ENCODE assay signal across 10 cellular contexts in the genomic region with DNA sequence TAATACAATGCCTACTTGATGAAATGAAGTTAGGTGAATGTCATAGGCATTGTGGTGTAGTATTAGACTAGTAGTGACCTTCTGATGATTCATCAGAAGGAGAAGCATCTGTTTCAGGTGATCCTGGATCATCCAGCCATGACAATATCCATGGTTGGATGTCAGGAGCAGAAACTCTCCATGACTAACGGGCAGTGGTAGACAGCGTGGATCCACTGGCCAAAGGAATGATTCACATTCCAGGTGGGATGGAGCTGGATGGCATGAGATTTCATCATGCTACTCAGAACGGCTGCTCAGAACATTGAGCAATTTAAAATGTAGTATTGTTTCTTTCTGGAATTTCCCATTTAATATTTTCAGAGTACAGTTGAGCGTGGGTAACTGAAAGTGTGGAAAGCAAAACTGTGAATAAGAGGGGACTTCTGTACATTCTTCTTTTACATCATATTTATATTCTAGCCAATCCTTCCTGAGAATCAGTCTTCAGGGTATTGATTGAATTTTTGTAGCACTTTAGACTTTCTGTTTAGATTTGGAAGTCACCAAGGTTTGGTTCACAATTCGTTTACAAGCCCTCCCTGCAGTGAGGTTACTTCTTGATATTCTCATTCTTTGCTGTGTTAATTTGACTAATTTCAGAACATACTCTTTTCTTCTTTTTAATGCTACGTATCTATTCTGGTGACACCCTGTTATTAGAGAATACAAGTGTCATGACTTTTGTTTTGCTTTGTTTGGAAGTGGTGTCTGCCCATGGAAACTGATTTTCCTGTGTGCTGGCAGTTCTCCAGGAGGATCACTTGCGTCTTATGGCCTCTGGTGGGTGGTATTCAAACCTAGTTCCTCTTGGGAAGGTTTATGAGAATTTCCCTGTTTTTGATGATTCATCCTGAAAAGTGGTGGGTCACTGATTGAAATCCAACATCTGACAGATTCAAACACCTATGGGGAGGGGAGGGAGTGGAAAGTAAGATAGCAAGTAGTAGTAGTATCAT. TPM values are rescaled to one million over a fixed set of nuclear protein-coding genes. Genes with fewer than 3 reads are reported as not detected.
A peak's percentile ranks its signal among the peaks of the same experiment; 100 is the strongest.
DNase-seq lines count a peak whose midpoint lies in the region; ATAC-seq, FAIRE-seq and TF ChIP-seq lines count a peak whose summit lies in the region.
"Had no signal": no experiment of that assay in that cellular context is flagged by ENCODE, and none has a peak within 500 bp of the region (broad histone marks: within the 10 kb centered on the region; RNA-seq: fewer than 3 reads in every experiment).

No MANE protein-coding gene starts in this region.

- FAIRE-seq in HepG2 (lab: Jason Lieb, UNC) = no peak

- H2AFZ ChIP-seq in HepG2 (ENCODE audit: low read length) = no peak overlapping the region

- H3K36me3 Mint-ChIP-seq in Calu3 (ENCODE audit: insufficient read depth, unreplicated experiment) = peaks cover 10% of the 10 kb centered on the region
- H3K36me3 Mint-ChIP-seq in activated naive CD8-positive, alpha-beta T cell treated with anti-CD3 and anti-CD28 coated beads for 36 hours = peaks cover 2% of the 10 kb centered on the region

- H3K4me3 ChIP-seq in HEK293 (ENCODE audit: low read depth, low read length) (no peak overlapping the region), HepG2 (replicated peaks in 1 of 3; ENCODE audit: insufficient read depth in 1 of 3, low read depth in 2 of 3, low read length in 3 of 3) (no peak overlapping the region)
- H3K4me3 ChIP-seq: transverse colon had no signal

- H3K79me2 ChIP-seq in HepG2 (ENCODE audit: insufficient read depth, low read length) = no peaks in the 10 kb centered on the region

- H3K4me1 ChIP-seq in HEK293 (ENCODE audit: control insufficient read depth, insufficient read depth, low read length) = no peaks in the 10 kb centered on the region
- H3K4me1 ChIP-seq in HepG2 (ENCODE audit: insufficient read depth, low read length) = peaks cover 14% of the 10 kb centered on the region

- POLR2A ChIA-PET in HEK293 (lab: Yijun Ruan, JAX) (interaction anchor here (1.6 kb wide), 1 partner anchor 12 kb away, joined by 4 read pairs; the partner anchor contains the start of gene CLINT1), HepG2 (lab: Yijun Ruan, JAX) (interaction anchor here (1.2 kb wide), 1 partner anchor 12 kb away, joined by 9 read pairs; the partner anchor contains the start of gene CLINT1)

- TF ChIP-seq EP300 in HepG2 (IDR thresholded peaks at IDR 0.05; ENCODE audit: low read depth in 2 of 2, low read length in 2 of 2) (no peak), HepG2 (CRISPR knock-in tag; IDR thresholded peaks at IDR 0.05; ENCODE audit: borderline replicate concordance) (no peak)

- no peaks in the 10 kb centered on the region for H3K9me3 Mint-ChIP-seq in Calu3 (ENCODE audit: low read depth, unreplicated experiment)
- H3K9me3 Mint-ChIP-seq in activated naive CD8-positive, alpha-beta T cell treated with anti-CD3 and anti-CD28 coated beads for 36 hours = peaks cover 5% of the 10 kb centered on the region

- H4K20me1 ChIP-seq in HepG2 (ENCODE audit: insufficient read depth, low read length) = no peaks in the 10 kb centered on the region

- peak overlapping the region; percentile 95 for H3K27ac Mint-ChIP-seq in Calu3 (ENCODE audit: unreplicated experiment)
- H3K27ac Mint-ChIP-seq in activated naive CD8-positive, alpha-beta T cell treated with anti-CD3 and anti-CD28 coated beads for 36 hours = peak overlapping the region; percentile 88

- H3K4me2 ChIP-seq in HepG2 (ENCODE audit: low read depth, low read length) = no peak overlapping the region

- H3K27ac ChIP-seq in HEK293 (ENCODE audit: extremely low read depth, low read depth, low read length) = no peak overlapping the region
- H3K27ac ChIP-seq in HepG2 (ENCODE audit: extremely low read length, insufficient read depth, low read length) = no peak overlapping the region

- peaks cover 25% of the 10 kb centered on the region for H3K4me1 Mint-ChIP-seq in Calu3 (ENCODE audit: low read depth, unreplicated experiment)
- H3K4me1 Mint-ChIP-seq in activated naive CD8-positive, alpha-beta T cell treated with anti-CD3 and anti-CD28 coated beads for 36 hours = peaks cover 20% of the 10 kb centered on the region

- no peak for TF ChIP-seq POLR2A in HepG2 (IDR thresholded peaks at IDR 0.05; ENCODE audit: insufficient read depth in 1 of 2, low read depth in 2 of 2, low read length in 2 of 2)

- TF ChIP-seq RAD21 in HepG2 (CRISPR knock-in tag; IDR thresholded peaks at IDR 0.05) = no peak

- peak; percentile 63 for DNase-seq in Calu3
- DNase-seq in activated naive CD8-positive, alpha-beta T cell treated with anti-CD3 and anti-CD28 coated beads for 36 hours = no peak
- peak; percentile 20 for DNase-seq in HepG2 (ENCODE audit: low spot score)
- DNase-seq in posterior cingulate gyrus = no peak
- no peak for DNase-seq in GF-D8 (lab: John Stamatoyannopoulos, UW)
- DNase-seq in activated CD8-positive, alpha-beta memory T cell treated with anti-CD3 and anti-CD28 coated beads for 24 hours = no peak
- DNase-seq: NCI-H774, transverse colon had no signal

- no peak for TF ChIP-seq CTCF in Calu3 (IDR thresholded peaks at IDR 0.05; ENCODE audit: unreplicated experiment)
- 0 out of 2 replicates have a peak, but pooled peaks have one; percentile 18 for TF ChIP-seq CTCF in HEK293 (tag by site-specific recombination; IDR thresholded peaks at IDR 0.05)
- TF ChIP-seq CTCF in HepG2 (CRISPR knock-in tag; IDR thresholded peaks at IDR 0.05) = no peak

- CTCF ChIA-PET in Calu3 (lab: Charles Lee) = no interaction called here
- CTCF ChIA-PET in HEK293 (lab: Yijun Ruan, JAX) = interaction anchor here (1.0 to 1.3 kb wide), 2 partner anchors 12 to 14 kb away, joined by 3 to 4 read pairs; partner anchors contain the start of gene CLINT1
- CTCF ChIA-PET in HepG2 (lab: Yijun Ruan, JAX; ENCODE audit: low intra/inter-chr PET ratio, low total read pairs) = no interaction called here

- no peaks in the 10 kb centered on the region for H3K27me3 Mint-ChIP-seq in Calu3 (ENCODE audit: unreplicated experiment)
- H3K27me3 Mint-ChIP-seq in activated naive CD8-positive, alpha-beta T cell treated with anti-CD3 and anti-CD28 coated beads for 36 hours = no peaks in the 10 kb centered on the region

- no peaks in the 10 kb centered on the region for H3K27me3 ChIP-seq in HepG2 (ENCODE audit: control insufficient read depth in 1 of 2, insufficient read depth in 2 of 2, low read length in 2 of 2)
- H3K27me3 ChIP-seq: transverse colon had no signal

- no peak overlapping the region for H3K9ac ChIP-seq in HepG2 (ENCODE audit: insufficient read depth, low read depth, low read length)

- H3K36me3 ChIP-seq in HEK293 (ENCODE audit: control insufficient read depth in 2 of 2, insufficient read depth in 1 of 2, low read length in 2 of 2) (no peaks in the 10 kb centered on the region), HepG2 (replicated peaks in 1 of 2; ENCODE audit: control insufficient read depth in 1 of 2, insufficient read depth in 2 of 2, low read length in 2 of 2) (no peaks in the 10 kb centered on the region)
- H3K36me3 ChIP-seq: transverse colon had no signal

- in situ Hi-C loops in HepG2 (cut with HindIII; ENCODE audit: extremely low pct_ligation_motif_present, low pct_unique_long_range_greater_than_20kb) = no loop called here

- peak; percentile 77 for ATAC-seq in HepG2
- ATAC-seq in HG03520 (IDR thresholded peaks at IDR 0.05; ENCODE audit: unreplicated experiment) = no peak

- H3K4me3 Mint-ChIP-seq in Calu3 (ENCODE audit: low read depth, unreplicated experiment) = peak overlapping the region; percentile 36
- H3K4me3 Mint-ChIP-seq in activated naive CD8-positive, alpha-beta T cell treated with anti-CD3 and anti-CD28 coated beads for 36 hours = no peak overlapping the region

- H3K9me3 ChIP-seq in HEK293 (ENCODE audit: control insufficient read depth, insufficient read depth, low read depth, low read length) (no peaks in the 10 kb centered on the region), HepG2 (ENCODE audit: low read length) (no peaks in the 10 kb centered on the region)
- H3K9me3 ChIP-seq: transverse colon had no signal

- BruUV-seq in Calu3 (replicated peaks; lab: Mats Ljungman, UMichigan) = no TSS peak
- BruUV-seq in HepG2 (replicated peaks; lab: Mats Ljungman, UMichigan) = no TSS peak

- intact Hi-C loops in Calu3 (cut with micrococcal nuclease; ENCODE audit: unreplicated experiment) (no loop called here), HepG2 (cut with micrococcal nuclease; ENCODE audit: unreplicated experiment) (no loop called here), posterior cingulate gyrus (cut with DNase I) (no loop called here)

- WGBS in HepG2 (ENCODE audit: low lambda C conversion rate) = 11% methylated on average over 7 of the region's 7 CpGs

TF ChIP-seq in HEK293, 187 proteins besides CTCF, POLR2A, EP300 and RAD21 (continues in another document):
- no peak for TF ChIP-seq ZNF248 (tag by site-specific recombination; IDR thresholded peaks at IDR 0.05)

TF ChIP-seq in HepG2, 621 proteins besides CTCF, POLR2A, EP300 and RAD21 (continues in another document):
- peak; percentile 77 for TF ChIP-seq FOSL2 (CRISPR knock-in tag; IDR thresholded peaks at IDR 0.05)
- peak; percentile 81 for TF ChIP-seq ZNF644 (CRISPR knock-in tag; IDR thresholded peaks at IDR 0.05; ENCODE audit: low read depth)

RNA-seq across cellular contexts. Expression of gene CLINT1, which starts 12.2 kb away (rescaled TPM):
- total RNA-seq in Calu3 (2022) = 214 and 233 TPM in 2 replicates
- 10 to 100 TPM; 80.7 to 83.9 TPM for total RNA-seq in activated naive CD8-positive, alpha-beta T cell treated with anti-CD3 and anti-CD28 coated beads for 36 hours
- total RNA-seq in HepG2 (2016; rRNA removed; fragmentation: Illumina TruSeq; extraction: Trizol) = 64.0 and 82.9 TPM in 2 replicates
- 7.8 and 9.3 TPM in 2 replicates for total RNA-seq in HepG2 (2016; cell fraction: cytosol; rRNA removed; fragmentation: Illumina TruSeq; extraction: Trizol; ENCODE audit: low read depth)
- 63.2 and 76.8 TPM in 2 replicates for total RNA-seq in HepG2 (2016; cell fraction: insoluble cytoplasmic fraction; rRNA removed; fragmentation: Illumina TruSeq; extraction: Trizol)
- 19.7 and 23.3 TPM in 2 replicates for total RNA-seq in HepG2 (2016; cell fraction: membrane; rRNA removed; fragmentation: Illumina TruSeq; extraction: Trizol)
- 55.0 and 63.4 TPM in 2 replicates for total RNA-seq in HepG2 (2016; cell fraction: nucleus; rRNA removed; fragmentation: Illumina TruSeq; extraction: Trizol)
- polyA plus RNA-seq in HepG2 (2011; rRNA removed) = 104 and 119 TPM in 2 replicates
- 86.7 and 91.6 TPM in 2 replicates for polyA plus RNA-seq in HepG2 (2011; cell fraction: cytosol; rRNA removed)
- polyA plus RNA-seq in HepG2 (2011; cell fraction: nucleus; rRNA removed) = 138 and 160 TPM in 2 replicates
- polyA plus RNA-seq in HepG2 (2012) = 44.7 and 46.4 TPM in 2 replicates
- polyA plus RNA-seq in HepG2 (2016; cell fraction: cytosol; fragmentation: Illumina TruSeq; extraction: Trizol; ENCODE audit: low read depth) = 2.5 and 3.0 TPM in 2 replicates
- 70.7 and 71.6 TPM in 2 replicates for polyA plus RNA-seq in HepG2 (2016; cell fraction: insoluble cytoplasmic fraction; fragmentation: Illumina TruSeq; extraction: Trizol; ENCODE audit: low read depth)
- 8.3 and 8.8 TPM in 2 replicates for polyA plus RNA-seq in HepG2 (2016; cell fraction: membrane; fragmentation: Illumina TruSeq; extraction: Trizol; ENCODE audit: low read depth)
- 88.3 and 90.6 TPM in 2 replicates for polyA plus RNA-seq in HepG2 (2016; cell fraction: nucleus; fragmentation: Illumina TruSeq; extraction: Trizol; ENCODE audit: insufficient read depth, low read depth)
- 263 and 323 TPM in 2 replicates for polyA minus RNA-seq in HepG2 (2011; rRNA and poly(A)+ RNA removed; ENCODE audit: low replicate concordance)
- 52.7 and 54.0 TPM in 2 replicates for polyA minus RNA-seq in HepG2 (2011; cell fraction: cytosol; rRNA and poly(A)+ RNA removed)
- 71.2 and 76.1 TPM in 2 replicates for polyA minus RNA-seq in HepG2 (2011; cell fraction: nucleus; rRNA and poly(A)+ RNA removed)

Comparison
In these comparisons a context has a peak if more than half of its experiments do, and no peak if none do; other contexts are left out.
1. DNase-seq: peak in Calu3 (single experiment) and HepG2 (single experiment); none in activated naive CD8-positive, alpha-beta T cell treated with anti-CD3 and anti-CD28 coated beads for 36 hours (single experiment), posterior cingulate gyrus (0 of 10), GF-D8 (single experiment) and activated CD8-positive, alpha-beta memory T cell treated with anti-CD3 and anti-CD28 coated beads for 24 hours (single experiment).